12 cellular contexts compared by ENCODE assay signal in the genomic region with DNA sequence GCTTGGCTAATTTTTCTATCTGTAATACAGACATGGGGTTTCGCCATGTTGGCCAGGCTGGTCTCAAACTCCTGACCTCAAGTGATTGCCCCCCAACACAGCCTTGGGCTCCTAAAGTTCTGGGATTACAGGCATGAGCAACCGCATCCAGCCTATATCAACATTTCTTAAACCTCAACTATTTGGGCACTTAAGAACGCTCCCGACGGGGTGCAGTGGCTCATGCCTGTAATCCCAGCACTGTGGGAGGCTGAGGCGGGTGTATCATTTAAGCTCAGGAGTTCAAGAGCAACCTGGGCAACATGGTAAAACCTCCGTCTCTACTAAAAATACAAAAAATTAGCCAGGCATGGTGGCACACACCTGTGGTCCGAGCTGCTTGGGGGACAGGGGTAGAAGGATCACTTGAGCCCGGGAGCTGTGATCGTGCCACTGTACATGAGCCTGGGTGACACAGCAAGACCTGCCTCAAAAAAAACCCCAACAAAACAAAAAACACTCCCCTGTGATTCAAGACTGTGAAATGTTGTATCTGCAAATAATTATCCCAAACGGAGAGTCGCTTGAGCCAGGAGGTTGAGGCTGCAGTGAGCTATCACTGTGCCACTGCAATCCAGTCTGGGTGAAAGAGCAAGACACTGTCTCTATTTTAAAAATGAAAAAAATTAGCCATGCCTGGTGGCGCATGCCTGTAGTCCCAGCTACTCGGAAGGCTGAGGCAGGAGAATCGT. TPM values are rescaled to one million over a fixed set of nuclear protein-coding genes. Genes with fewer than 3 reads are reported as not detected.
DNase-seq lines count a peak whose midpoint lies in the region; ATAC-seq, FAIRE-seq and TF ChIP-seq lines count a peak whose summit lies in the region.
"Had no signal": no experiment of that assay in that cellular context is flagged by ENCODE, and none has a peak within 500 bp of the region (broad histone marks: within the 10 kb centered on the region; RNA-seq: fewer than 3 reads in every experiment).

No MANE protein-coding gene starts in this region.

- peaks cover 20% of the 10 kb centered on the region for H3K36me3 Mint-ChIP-seq in CD4-positive, alpha-beta T cell (ENCODE audit: low read depth)
- H3K36me3 Mint-ChIP-seq in IgD-negative memory B cell, result peaks cover 2% of the 10 kb centered on the region
- H3K36me3 Mint-ChIP-seq in dendritic cell treated with granulocyte-macrophage colony-stimulating factor and Interleukin-4, amounts not matched to agents 40 ng/mL and 50 ng/mL, for 4 days (ENCODE audit: low read depth), result peaks cover 12% of the 10 kb centered on the region

- H3K27ac ChIP-seq in CD4-positive, alpha-beta T cell (ENCODE audit: low read depth, low read length), result peak overlapping the region; percentile 7
- H3K27ac ChIP-seq in osteoblast (ENCODE audit: low read depth, low read length), result peak overlapping the region; percentile 28
- H3K27ac ChIP-seq: thoracic aorta had no signal

- POLR2A ChIA-PET in CD4-positive, alpha-beta T cell (lab: Charles Lee), result interaction anchor here (0.6 to 2.8 kb wide), 6 partner anchors 10 to 59 kb away, joined by 3 to 20 read pairs (median 6); partner anchors contain the start of gene RAD9B

- no peak for TF ChIP-seq CTCF in CD4-positive, alpha-beta T cell (IDR thresholded peaks at IDR 0.05)
- no peak for TF ChIP-seq CTCF in osteoblast (IDR thresholded peaks at IDR 0.05; ENCODE audit: extremely low read depth, low read depth, low read length)

- no peak for ATAC-seq in CD4-positive, alpha-beta T cell (ENCODE audit: poor library complexity)
- no peak for ATAC-seq in GM21717 (IDR thresholded peaks at IDR 0.05; ENCODE audit: unreplicated experiment)
- ATAC-seq in GM18519 (IDR thresholded peaks at IDR 0.05; ENCODE audit: low FRiP score, unreplicated experiment), result no peak

- CTCF ChIA-PET in CD4-positive, alpha-beta T cell (lab: Charles Lee), result interaction anchor here (1.2 to 1.6 kb wide), 2 partner anchors 10 to 13 kb away, joined by 3 to 4 read pairs; no protein-coding TSS in a partner anchor

- H3K9me3 Mint-ChIP-seq in CD4-positive, alpha-beta T cell, result no peaks in the 10 kb centered on the region
- peaks cover 0 to 5% (median 0%) of the 10 kb centered on the region in 3 donors for H3K9me3 Mint-ChIP-seq in IgD-negative memory B cell
- peaks cover 12% of the 10 kb centered on the region for H3K9me3 Mint-ChIP-seq in dendritic cell treated with granulocyte-macrophage colony-stimulating factor and Interleukin-4, amounts not matched to agents 40 ng/mL and 50 ng/mL, for 4 days

- no peak overlapping the region for H3K4me3 ChIP-seq in osteoblast (ENCODE audit: insufficient read depth, low read length)
- H3K4me3 ChIP-seq: thoracic aorta had no signal

- peak overlapping the region; percentile 97 for H3K27ac Mint-ChIP-seq in CD4-positive, alpha-beta T cell
- H3K27ac Mint-ChIP-seq in IgD-negative memory B cell, result peak overlapping the region; percentile 1 to 99 (median 10)
- peak overlapping the region; percentile 60 for H3K27ac Mint-ChIP-seq in dendritic cell treated with granulocyte-macrophage colony-stimulating factor and Interleukin-4, amounts not matched to agents 40 ng/mL and 50 ng/mL, for 4 days

- peaks cover 21% of the 10 kb centered on the region for H4K20me1 ChIP-seq in osteoblast (ENCODE audit: insufficient read depth, low read length)

- H3K4me1 Mint-ChIP-seq in CD4-positive, alpha-beta T cell (ENCODE audit: low read depth), result peaks cover 74% of the 10 kb centered on the region
- H3K4me1 Mint-ChIP-seq in IgD-negative memory B cell, result peaks cover 51 to 58% (median 53%) of the 10 kb centered on the region in 3 donors
- peaks cover 63% of the 10 kb centered on the region for H3K4me1 Mint-ChIP-seq in dendritic cell treated with granulocyte-macrophage colony-stimulating factor and Interleukin-4, amounts not matched to agents 40 ng/mL and 50 ng/mL, for 4 days (ENCODE audit: low read depth)

- H3K4me1 ChIP-seq in osteoblast (ENCODE audit: insufficient read depth, low read length), result peaks cover 18% of the 10 kb centered on the region

- no peak for DNase-seq in CD4-positive, alpha-beta T cell
- DNase-seq in osteoblast (ENCODE audit: insufficient read length, low spot score, missing footprints) (no peak), NCI-H82 (lab: John Stamatoyannopoulos, UW) (no peak), frontal cortex (ENCODE audit: low spot score in 2 of 2) (no peak)
- DNase-seq: dermis blood vessel endothelial cell, DMS53, NCI-H345 had no signal

- no peak for FAIRE-seq in frontal cortex (lab: Jason Lieb, UNC)

- H3K27me3 ChIP-seq in CD4-positive, alpha-beta T cell (ENCODE audit: control insufficient read depth, insufficient read depth, low read length), result no peaks in the 10 kb centered on the region
- H3K27me3 ChIP-seq in osteoblast (ENCODE audit: insufficient read depth, low read length), result no peaks in the 10 kb centered on the region

- H3K4me3 Mint-ChIP-seq in CD4-positive, alpha-beta T cell, result peak overlapping the region; percentile 79
- peak overlapping the region in 2 of 4 donors; percentile 85 to 87 for H3K4me3 Mint-ChIP-seq in IgD-negative memory B cell
- H3K4me3 Mint-ChIP-seq in dendritic cell treated with granulocyte-macrophage colony-stimulating factor and Interleukin-4, amounts not matched to agents 40 ng/mL and 50 ng/mL, for 4 days, result no peak overlapping the region

- no peaks in the 10 kb centered on the region for H3K27me3 Mint-ChIP-seq in CD4-positive, alpha-beta T cell
- H3K27me3 Mint-ChIP-seq in IgD-negative memory B cell, result no peaks in the 10 kb centered on the region
- H3K27me3 Mint-ChIP-seq in dendritic cell treated with granulocyte-macrophage colony-stimulating factor and Interleukin-4, amounts not matched to agents 40 ng/mL and 50 ng/mL, for 4 days, result no peaks in the 10 kb centered on the region

- H3K36me3 ChIP-seq in osteoblast (ENCODE audit: insufficient read depth, low read length), result no peaks in the 10 kb centered on the region
- H3K36me3 ChIP-seq: thoracic aorta had no signal

- intact Hi-C loops in CD4-positive, alpha-beta T cell (cut with DNase I, micrococcal nuclease), result loop anchor here in 1 of 2 experiments (2.0 kb wide), 1 partner anchor 21 kb away; the partner anchor contains the start of gene PPTC7
- intact Hi-C loops in dendritic cell treated with granulocyte-macrophage colony-stimulating factor and Interleukin-4, amounts not matched to agents 40 ng/mL and 50 ng/mL, for 4 days (cut with micrococcal nuclease), result loop anchor here (2.0 kb wide), 1 partner anchor 15 kb away; no protein-coding TSS in a partner anchor

- peaks cover 67% of the 10 kb centered on the region for H3K79me2 ChIP-seq in osteoblast (ENCODE audit: insufficient read depth, low read length)

- H3K4me2 ChIP-seq in osteoblast (ENCODE audit: insufficient read depth, low read length), result peak overlapping the region; percentile 50

- no peak overlapping the region for H2AFZ ChIP-seq in osteoblast (ENCODE audit: low read length)

- H3K9me3 ChIP-seq in CD4-positive, alpha-beta T cell (ENCODE audit: control insufficient read depth, low read length), result no peaks in the 10 kb centered on the region
- H3K9me3 ChIP-seq in osteoblast (ENCODE audit: low read depth, low read length), result no peaks in the 10 kb centered on the region
- H3K9me3 ChIP-seq: thoracic aorta had no signal

RNA-seq across cellular contexts. Expression of gene PPTC7, which starts 21.5 kb away (rescaled TPM):
- total RNA-seq in CD4-positive, alpha-beta T cell, result 10 to 100 TPM; 53.8 to 54.8 TPM
- 10.1 TPM for polyA plus RNA-seq in IgD-negative memory B cell
- total RNA-seq in osteoblast (7.6 and 8.5 TPM in 2 replicates), frontal cortex (8.2 TPM)

RNA-seq across cellular contexts. Expression of gene TCTN1, which starts 52.3 kb away (rescaled TPM):
- 1 to 10 TPM; 5.0 to 5.5 TPM for total RNA-seq in CD4-positive, alpha-beta T cell
- 24.2 TPM for polyA plus RNA-seq in IgD-negative memory B cell
- total RNA-seq in osteoblast (45.2 and 61.9 TPM in 2 replicates), frontal cortex (35.9 TPM)

RNA-seq across cellular contexts. Expression of gene RAD9B, which starts 59.5 kb away (rescaled TPM):
- total RNA-seq in CD4-positive, alpha-beta T cell, result under 1 TPM; 0.31 to 0.63 TPM
- 0.75 TPM for polyA plus RNA-seq in IgD-negative memory B cell
- total RNA-seq in osteoblast (0.36 and 0.59 TPM in 2 replicates), frontal cortex (1.2 TPM)

RNA-seq across cellular contexts. Expression of gene VPS29, which starts 59.7 kb away (rescaled TPM):
- 10 to 100 TPM; 62.5 to 64.9 TPM for total RNA-seq in CD4-positive, alpha-beta T cell
- 123 TPM for polyA plus RNA-seq in IgD-negative memory B cell
- 51.4 and 54.8 TPM in 2 replicates for total RNA-seq in osteoblast
- 106 TPM for total RNA-seq in frontal cortex

Comparison
In these comparisons a context has a peak if more than half of its experiments do, and no peak if none do; other contexts are left out.
1. H3K27ac Mint-ChIP-seq: peak in every context shown above with its lines; median percentile 97 in CD4-positive, alpha-beta T cell; 60 in dendritic cell treated with granulocyte-macrophage colony-stimulating factor and Interleukin-4, amounts not matched to agents 40 ng/mL and 50 ng/mL, for 4 days; 10 in IgD-negative memory B cell.